Comparison of ENCODE assay signal across 8 cellular contexts in the genomic region with DNA sequence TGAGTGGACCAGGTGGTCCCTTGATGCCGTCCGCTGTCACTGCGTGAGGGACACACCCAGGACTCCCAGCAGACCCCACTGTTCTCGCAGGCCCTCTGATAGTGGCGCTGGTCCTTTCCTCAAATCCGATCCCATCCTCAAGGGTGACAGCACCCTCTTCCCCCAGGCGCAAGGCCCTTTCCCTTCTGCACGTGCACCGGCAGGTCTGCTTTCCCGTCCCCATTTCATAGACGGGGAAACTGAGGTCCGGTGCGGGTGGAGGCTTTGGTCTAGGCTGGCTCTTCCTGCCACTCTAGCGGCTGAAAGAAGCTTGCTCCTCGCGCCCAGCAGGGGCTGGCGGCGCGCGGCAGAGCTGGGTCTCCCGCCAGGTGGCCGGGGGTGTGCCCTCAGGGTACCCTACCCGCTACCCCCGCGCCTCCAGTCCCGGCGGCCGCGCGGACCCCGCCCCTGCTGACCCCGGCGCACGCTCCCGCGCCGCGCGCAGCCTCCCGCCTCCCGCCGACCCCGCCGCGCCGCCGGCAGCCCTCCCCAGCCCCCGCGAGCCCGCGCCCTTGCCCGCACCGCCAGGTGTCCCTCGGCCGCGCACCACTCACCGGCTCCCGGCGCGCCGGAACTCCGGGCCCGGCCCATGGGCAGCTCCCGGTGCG. TPM values are rescaled to one million over a fixed set of nuclear protein-coding genes. Genes with fewer than 3 reads are reported as not detected.
A peak's percentile ranks its signal among the peaks of the same experiment; 100 is the strongest.
DNase-seq lines count a peak whose midpoint lies in the region; ATAC-seq lines count a peak whose summit lies in the region.

No MANE protein-coding gene starts in this region.

- H3K4me3 ChIP-seq in iPS-11a (ENCODE audit: low read depth, low read length), result peak overlapping the region; percentile 20

- no peaks in the 10 kb centered on the region for H3K9me3 Mint-ChIP-seq in activated T-cell treated with anti-CD3 and anti-CD28 coated beads, Interleukin-2, amount 50 U/mL, for 4 hours
- H3K9me3 Mint-ChIP-seq in stimulated activated naive CD8-positive, alpha-beta T cell treated with anti-CD3 and anti-CD28 coated beads, Interleukin-15, Interleukin-2, amounts not matched to agents 100 ng/mL and 50 ng/mL, for 24 hours, result no peaks in the 10 kb centered on the region

- DNase-seq in activated T-cell treated with anti-CD3 and anti-CD28 coated beads, Interleukin-2, amount 50 U/mL, for 4 hours, result no peak
- no peak for DNase-seq in activated T-cell treated with anti-CD3 and anti-CD28 coated beads for 4 hours
- peak; percentile 20 for DNase-seq in activated naive CD4-positive, alpha-beta T cell treated with anti-CD3 and anti-CD28 coated beads, Interleukin-2, amount 50 U/mL, for 16 hours
- DNase-seq in medulla oblongata (ENCODE audit: extremely low spot score), result no peak
- no peak for DNase-seq in NCI-H1092 (lab: John Stamatoyannopoulos, UW)

- peaks cover 7% of the 10 kb centered on the region for H3K4me1 Mint-ChIP-seq in activated T-cell treated with anti-CD3 and anti-CD28 coated beads, Interleukin-2, amount 50 U/mL, for 4 hours (ENCODE audit: low read depth)
- H3K4me1 Mint-ChIP-seq in stimulated activated naive CD8-positive, alpha-beta T cell treated with anti-CD3 and anti-CD28 coated beads, Interleukin-15, Interleukin-2, amounts not matched to agents 100 ng/mL and 50 ng/mL, for 24 hours (ENCODE audit: low read depth), result peaks cover 5% of the 10 kb centered on the region

- H3K27me3 Mint-ChIP-seq in activated T-cell treated with anti-CD3 and anti-CD28 coated beads, Interleukin-2, amount 50 U/mL, for 4 hours (ENCODE audit: low read depth), result peaks cover 46% of the 10 kb centered on the region
- peaks cover 51% of the 10 kb centered on the region for H3K27me3 Mint-ChIP-seq in stimulated activated naive CD8-positive, alpha-beta T cell treated with anti-CD3 and anti-CD28 coated beads, Interleukin-15, Interleukin-2, amounts not matched to agents 100 ng/mL and 50 ng/mL, for 24 hours

- no peak overlapping the region for H3K27ac Mint-ChIP-seq in stimulated activated naive CD8-positive, alpha-beta T cell treated with anti-CD3 and anti-CD28 coated beads, Interleukin-15, Interleukin-2, amounts not matched to agents 100 ng/mL and 50 ng/mL, for 24 hours

- H3K4me3 Mint-ChIP-seq in activated T-cell treated with anti-CD3 and anti-CD28 coated beads, Interleukin-2, amount 50 U/mL, for 4 hours, result peak overlapping the region; percentile 64
- peak overlapping the region; percentile 21 for H3K4me3 Mint-ChIP-seq in stimulated activated naive CD8-positive, alpha-beta T cell treated with anti-CD3 and anti-CD28 coated beads, Interleukin-15, Interleukin-2, amounts not matched to agents 100 ng/mL and 50 ng/mL, for 24 hours

- no peaks in the 10 kb centered on the region for H3K36me3 Mint-ChIP-seq in activated T-cell treated with anti-CD3 and anti-CD28 coated beads, Interleukin-2, amount 50 U/mL, for 4 hours (ENCODE audit: insufficient read depth)
- no peaks in the 10 kb centered on the region for H3K36me3 Mint-ChIP-seq in stimulated activated naive CD8-positive, alpha-beta T cell treated with anti-CD3 and anti-CD28 coated beads, Interleukin-15, Interleukin-2, amounts not matched to agents 100 ng/mL and 50 ng/mL, for 24 hours (ENCODE audit: low read depth)

- ATAC-seq in activated T-cell treated with anti-CD3 and anti-CD28 coated beads, Interleukin-2, amount 50 U/mL, for 4 hours, result peak; percentile 47 to 63
- peak; percentile 20 for ATAC-seq in HG03442 (IDR thresholded peaks at IDR 0.05; ENCODE audit: unreplicated experiment)

RNA-seq across cellular contexts. Expression of a gene that starts 0.5 kb away (rescaled TPM):
- total RNA-seq in activated T-cell treated with anti-CD3 and anti-CD28 coated beads, Interleukin-2, amount 50 U/mL, for 4 hours, result not detected
